ENCODE assay signal across 9 cellular contexts in the genomic region with DNA sequence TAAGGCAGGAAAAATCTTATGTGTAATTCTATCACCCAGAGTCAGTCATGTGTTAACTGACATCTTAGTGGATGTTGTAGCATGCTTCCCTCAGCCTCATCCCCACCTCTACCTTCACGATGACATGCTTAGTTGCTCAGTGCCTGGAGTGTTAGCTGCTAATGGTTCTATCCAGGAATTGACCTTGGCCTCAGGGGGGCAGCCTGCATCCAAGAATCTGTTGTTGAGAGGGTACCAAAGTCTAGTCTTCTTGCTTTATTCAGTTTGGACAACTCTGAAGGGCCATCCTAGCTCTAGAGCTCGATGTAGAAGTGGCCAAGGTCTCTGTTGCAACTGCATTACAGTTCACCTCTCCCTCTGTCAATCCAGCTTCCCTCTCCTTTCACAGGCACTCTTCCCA.
DNase-seq lines count a peak whose midpoint lies in the region; ATAC-seq, FAIRE-seq and TF ChIP-seq lines count a peak whose summit lies in the region.
"Had no signal": no experiment of that assay in that cellular context is flagged by ENCODE, and none has a peak within 500 bp of the region (broad histone marks: within the 10 kb centered on the region; RNA-seq: fewer than 3 reads in every experiment).

No MANE protein-coding gene starts in this region.

- H3K4me3 Mint-ChIP-seq in astrocyte (ENCODE audit: unreplicated experiment): no peak overlapping the region
- H3K4me3 Mint-ChIP-seq: T-helper 1 cell treated with Interleukin-12 subunit alpha and Interleukin-12 subunit beta and Interleukin-4 antibody, amounts not matched to agents 30 μg/mL and 1 μg/mL, for 36 hours had no signal

- H3K9me3 ChIP-seq in astrocyte (ENCODE audit: insufficient read depth, low read depth, low read length) (no peaks in the 10 kb centered on the region), Peyer's patch (no peaks in the 10 kb centered on the region)

- no peaks in the 10 kb centered on the region for H3K27me3 ChIP-seq in astrocyte (ENCODE audit: insufficient read depth, low read length)
- H3K27me3 ChIP-seq in Peyer's patch: no peaks in the 10 kb centered on the region

- H3K4me2 ChIP-seq in astrocyte (ENCODE audit: low read length): no peak overlapping the region

- H3K79me2 ChIP-seq in astrocyte (ENCODE audit: insufficient read depth, low read length): no peaks in the 10 kb centered on the region

- DNase-seq in EL: peak; percentile 58
- DNase-seq in LoVo (ENCODE audit: low spot score): peak; percentile 2
- DNase-seq in astrocyte (ENCODE audit: low read depth): peak; percentile 14
- DNase-seq in inferior parietal cortex (ENCODE audit: extremely low spot score): peak; percentile 47
- DNase-seq in urothelium cell line (ENCODE audit: low spot score): peak; percentile 29
- no peak for DNase-seq in Peyer's patch
- no peak for DNase-seq in activated naive CD4-positive, alpha-beta T cell treated with anti-CD3 and anti-CD28 coated beads, Interleukin-2, amount 50 U/mL, for 72 hours (ENCODE audit: low spot score in 2 of 2)

- H3K27ac ChIP-seq in astrocyte (ENCODE audit: low read depth, low read length) (no peak overlapping the region), Peyer's patch (no peak overlapping the region)

- H3K4me1 ChIP-seq in astrocyte (ENCODE audit: insufficient read depth, low read length): no peaks in the 10 kb centered on the region
- no peaks in the 10 kb centered on the region for H3K4me1 ChIP-seq in Peyer's patch

- no peaks in the 10 kb centered on the region for H4K20me1 ChIP-seq in astrocyte (ENCODE audit: insufficient read depth, low read length)

- no peaks in the 10 kb centered on the region for H3K4me1 Mint-ChIP-seq in astrocyte (ENCODE audit: low read depth, unreplicated experiment)

- no peak for TF ChIP-seq POLR2A in Peyer's patch (IDR thresholded peaks at IDR 0.05)

- H3K9me3 Mint-ChIP-seq in astrocyte (ENCODE audit: unreplicated experiment): no peaks in the 10 kb centered on the region
- H3K9me3 Mint-ChIP-seq in activated naive CD4-positive, alpha-beta T cell treated with anti-CD3 and anti-CD28 coated beads, Interleukin-2, amount 50 U/mL, for 72 hours: no peaks in the 10 kb centered on the region
- H3K9me3 Mint-ChIP-seq: T-helper 1 cell treated with Interleukin-12 subunit alpha and Interleukin-12 subunit beta and Interleukin-4 antibody, amounts not matched to agents 30 μg/mL and 1 μg/mL, for 36 hours had no signal

- no peaks in the 10 kb centered on the region for H3K36me3 Mint-ChIP-seq in astrocyte (ENCODE audit: low read depth, unreplicated experiment)
- no peaks in the 10 kb centered on the region for H3K36me3 Mint-ChIP-seq in activated naive CD4-positive, alpha-beta T cell treated with anti-CD3 and anti-CD28 coated beads, Interleukin-2, amount 50 U/mL, for 72 hours

- no peak for ATAC-seq in GM21381 (IDR thresholded peaks at IDR 0.05; ENCODE audit: unreplicated experiment)
- ATAC-seq in activated naive CD4-positive, alpha-beta T cell treated with anti-CD3 and anti-CD28 coated beads, Interleukin-2, amount 50 U/mL, for 72 hours: no peak

- no peaks in the 10 kb centered on the region for H3K27me3 Mint-ChIP-seq in astrocyte (ENCODE audit: low read depth, unreplicated experiment)

- H3K9ac ChIP-seq in astrocyte (ENCODE audit: low read length): no peak overlapping the region

- TF ChIP-seq CTCF in astrocyte (IDR thresholded peaks at IDR 0.05; ENCODE audit: insufficient read depth, low read depth, low read length) (peak; percentile 44), Peyer's patch (IDR thresholded peaks at IDR 0.05) (peak in 2 of 6 experiments; percentile 18 to 25)

- no peak overlapping the region for H3K4me3 ChIP-seq in astrocyte (ENCODE audit: insufficient read depth, low read depth, low read length)
- no peak overlapping the region for H3K4me3 ChIP-seq in Peyer's patch

- no peak overlapping the region for H3K27ac Mint-ChIP-seq in astrocyte (ENCODE audit: unreplicated experiment)
- no peak overlapping the region for H3K27ac Mint-ChIP-seq in activated naive CD4-positive, alpha-beta T cell treated with anti-CD3 and anti-CD28 coated beads, Interleukin-2, amount 50 U/mL, for 72 hours
- H3K27ac Mint-ChIP-seq: T-helper 1 cell treated with Interleukin-12 subunit alpha and Interleukin-12 subunit beta and Interleukin-4 antibody, amounts not matched to agents 30 μg/mL and 1 μg/mL, for 36 hours had no signal

- FAIRE-seq in astrocyte (lab: Jason Lieb, UNC): no peak
- FAIRE-seq in urothelium cell line (lab: Jason Lieb, UNC): no peak

- H2AFZ ChIP-seq in astrocyte (ENCODE audit: low read depth, low read length): no peak overlapping the region

- H3K36me3 ChIP-seq in astrocyte (ENCODE audit: insufficient read depth, low read length): no peaks in the 10 kb centered on the region
- H3K36me3 ChIP-seq in Peyer's patch: no peaks in the 10 kb centered on the region

Comparison
In these comparisons a context has a peak if more than half of its experiments do, and no peak if none do; other contexts are left out.
1. DNase-seq: peak in EL (single experiment), LoVo (single experiment), astrocyte (single experiment), inferior parietal cortex (single experiment) and urothelium cell line (single experiment); none in Peyer's patch (0 of 3) and activated naive CD4-positive, alpha-beta T cell treated with anti-CD3 and anti-CD28 coated beads, Interleukin-2, amount 50 U/mL, for 72 hours (0 of 2).